In the genomic region with DNA sequence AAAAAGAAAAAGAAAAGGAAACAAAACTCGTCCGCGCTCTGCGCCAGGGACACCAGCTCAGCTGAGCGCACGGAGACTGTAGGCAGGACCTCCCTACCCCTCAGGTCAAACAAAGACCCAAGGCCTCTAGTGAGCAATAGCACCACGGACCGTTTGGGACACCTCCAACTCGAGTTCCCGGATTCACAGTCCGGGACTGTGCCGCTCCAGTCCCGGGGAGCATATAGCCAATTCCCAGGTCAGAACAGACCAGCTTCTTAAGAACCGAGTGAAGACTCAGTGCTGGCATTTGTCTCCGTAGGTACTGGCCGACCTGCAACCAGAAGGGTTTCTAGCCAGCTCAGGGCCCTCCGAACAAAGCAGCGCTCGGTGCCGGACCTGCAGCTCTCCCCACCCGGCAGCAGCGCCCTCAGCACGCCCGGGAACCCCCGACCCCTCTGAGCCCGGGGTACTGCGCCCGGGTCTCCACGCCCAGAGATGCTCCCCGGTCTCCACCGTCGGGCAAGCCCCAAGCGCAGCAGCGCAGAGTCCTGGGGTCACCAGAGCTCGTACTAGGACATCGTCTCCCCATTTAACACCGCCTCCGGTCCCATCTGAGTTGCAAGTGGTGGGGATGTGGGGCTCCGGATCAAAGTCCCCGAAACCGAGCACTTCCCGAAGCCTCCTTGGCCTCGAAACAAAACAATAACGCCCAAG, we compare ENCODE assay signal across 8 cellular contexts. TPM values are rescaled to one million over a fixed set of nuclear protein-coding genes. Genes with fewer than 3 reads are reported as not detected.
DNase-seq lines count a peak whose midpoint lies in the region; ATAC-seq and TF ChIP-seq lines count a peak whose summit lies in the region.

No MANE protein-coding gene starts in this region.

- no peaks in the 10 kb centered on the region for H3K27me3 ChIP-seq in duodenal mucosa (ENCODE audit: control insufficient read depth in 1 of 2, insufficient read depth in 2 of 2, low read length in 2 of 2)
- no peaks in the 10 kb centered on the region for H3K27me3 ChIP-seq in left lung

- peak; percentile 56 for DNase-seq in Caki2 (ENCODE audit: low read depth)
- DNase-seq in HPDE6-E6E7 (ENCODE audit: extremely low spot score) = peak; percentile 22
- peak; percentile 53 to 87 for DNase-seq in left lung
- DNase-seq in stimulated activated CD4-positive, alpha-beta T cell treated with anti-CD3 and anti-CD28 coated beads, Interleukin-4, amount 100 ng/mL, for 1 hour = peak; percentile 16

- intact Hi-C loops in left lung (cut with DNase I) = no loop called here

- peak; percentile 60 for ATAC-seq in left lung
- no peak for ATAC-seq in GM21619 (IDR thresholded peaks at IDR 0.05; ENCODE audit: unreplicated experiment)
- ATAC-seq in HG03571 (IDR thresholded peaks at IDR 0.05; ENCODE audit: unreplicated experiment) = no peak

- TF ChIP-seq CTCF in VCaP (conservative IDR thresholded peaks at IDR 0.05) = no peak
- no peak for TF ChIP-seq CTCF in left lung (IDR thresholded peaks at IDR 0.05)

- H3K4me1 ChIP-seq in duodenal mucosa (ENCODE audit: control insufficient read depth in 1 of 2, insufficient read depth in 2 of 2, low read length in 2 of 2) (peaks cover 0 to 15% of the 10 kb centered on the region in 2 donors), left lung (peaks cover 16 to 38% of the 10 kb centered on the region in 2 donors)

- no peaks in the 10 kb centered on the region for H3K36me3 ChIP-seq in duodenal mucosa (ENCODE audit: control insufficient read depth in 1 of 2, insufficient read depth in 2 of 2, low read length in 2 of 2)
- H3K36me3 ChIP-seq in left lung = no peaks in the 10 kb centered on the region

- H3K9me3 ChIP-seq in duodenal mucosa (ENCODE audit: control insufficient read depth in 1 of 2, low read length in 2 of 2) = no peaks in the 10 kb centered on the region
- no peaks in the 10 kb centered on the region for H3K9me3 ChIP-seq in left lung

- H3K4me3 ChIP-seq in duodenal mucosa (ENCODE audit: low read depth in 1 of 2, low read length in 2 of 2) (peak overlapping the region; percentile 89 to 97), left lung (peak overlapping the region; percentile 76 to 92)

- in situ Hi-C loops in Caki2 (cut with HindIII; ENCODE audit: low pct_unique_long_range_greater_than_20kb, low sequenced_read_pairs) = no loop called here

- peak overlapping the region; percentile 57 to 86 for H3K9ac ChIP-seq in duodenal mucosa (ENCODE audit: low read depth in 1 of 2, low read length in 2 of 2)

- peak overlapping the region; percentile 44 for H3K27ac ChIP-seq in VCaP
- H3K27ac ChIP-seq in duodenal mucosa (ENCODE audit: low read depth, low read length) = peak overlapping the region; percentile 69
- H3K27ac ChIP-seq in left lung = peak overlapping the region; percentile 81 to 86

RNA-seq across cellular contexts. Expression of a gene that starts 0.6 kb away (rescaled TPM):
- total RNA-seq in Caki2 (2014; rRNA removed; shearing (Covaris generic); ENCODE audit: low replicate concordance) = 25.4 and 27.4 TPM in 2 replicates
- total RNA-seq in left lung = 10 to 100 TPM; 40.5 to 53.0 TPM

Comparison
In these comparisons a context has a peak if more than half of its experiments do, and no peak if none do; other contexts are left out.
1. DNase-seq: peak in every context shown above with its lines; median percentile 70 in left lung; 56 in Caki2; 22 in HPDE6-E6E7; 16 in stimulated activated CD4-positive, alpha-beta T cell treated with anti-CD3 and anti-CD28 coated beads, Interleukin-4, amount 100 ng/mL, for 1 hour.